In genomic region chr10:7407368-7408002, GRCh38 we compare ENCODE assay signal across 8 cellular contexts. TPM values are rescaled to one million over a fixed set of nuclear protein-coding genes. Genes with fewer than 3 reads are reported as not detected.
DNase-seq lines count a peak whose midpoint lies in the region; ATAC-seq and TF ChIP-seq lines count a peak whose summit lies in the region.

No MANE protein-coding gene starts in this region.

- WGBS in esophagus squamous epithelium, 2 donors = 41 to 49% methylated on average over 22 to 29 of the region's 49 CpGs
- 7 to 16% (median 8%) methylated on average over 19 to 49 of the region's 49 CpGs for WGBS in ovary, 3 donors

- CTCF ChIA-PET in CD4-positive, alpha-beta T cell (lab: Charles Lee) = no interaction called here
- CTCF ChIA-PET in WTC11 (lab: Charles Lee) = interaction anchor here (1.0 to 5.5 kb wide), 3 partner anchors 287 to 488 kb away, joined by 3 to 38 read pairs (median 7); no protein-coding TSS in a partner anchor

- H3K27me3 Mint-ChIP-seq in CD4-positive, alpha-beta T cell = peaks cover 5% of the 10 kb centered on the region
- H3K27me3 Mint-ChIP-seq in WTC11 (ENCODE audit: low read depth) = peaks cover 56% of the 10 kb centered on the region

- TF ChIP-seq POLR2A in esophagus squamous epithelium (IDR thresholded peaks at IDR 0.05) (no peak), ovary (IDR thresholded peaks at IDR 0.05) (no peak)

- no peak for TF ChIP-seq EP300 in ovary (IDR thresholded peaks at IDR 0.05)

- no peaks in the 10 kb centered on the region for H3K9me3 Mint-ChIP-seq in CD4-positive, alpha-beta T cell
- H3K9me3 Mint-ChIP-seq in WTC11 = no peaks in the 10 kb centered on the region

- TF ChIP-seq CTCF in CD4-positive, alpha-beta T cell (IDR thresholded peaks at IDR 0.05) = no peak
- TF ChIP-seq CTCF in WTC11 (IDR thresholded peaks at IDR 0.05) = no peak
- TF ChIP-seq CTCF in esophagus squamous epithelium (IDR thresholded peaks at IDR 0.05) = no peak
- no peak for TF ChIP-seq CTCF in ovary (IDR thresholded peaks at IDR 0.05)

- H3K36me3 ChIP-seq in esophagus squamous epithelium (no peaks in the 10 kb centered on the region), ovary (no peaks in the 10 kb centered on the region)

- H3K4me3 Mint-ChIP-seq in CD4-positive, alpha-beta T cell = peak overlapping the region; percentile 95
- peak overlapping the region; percentile 92 for H3K4me3 Mint-ChIP-seq in WTC11

- ATAC-seq in CD4-positive, alpha-beta T cell (ENCODE audit: poor library complexity) = no peak
- ATAC-seq in WTC11 (no peak), GM18858 (IDR thresholded peaks at IDR 0.05; ENCODE audit: unreplicated experiment) (no peak)

- intact Hi-C loops in CD4-positive, alpha-beta T cell (cut with DNase I, micrococcal nuclease) = loop anchor here (2.0 to 5.0 kb wide), 5 partner anchors 19 to 215 kb away; no protein-coding TSS in a partner anchor
- intact Hi-C loops in esophagus squamous epithelium (cut with DNase I) (loop anchor here (5.0 kb wide), 1 partner anchor 145 kb away; no protein-coding TSS in a partner anchor), ovary (cut with DNase I) (loop anchor here (5.0 to 10.0 kb wide), 4 partner anchors 73 to 493 kb away; no protein-coding TSS in a partner anchor)

- peaks cover 80% of the 10 kb centered on the region for H3K4me1 Mint-ChIP-seq in CD4-positive, alpha-beta T cell (ENCODE audit: low read depth)
- peaks cover 34% of the 10 kb centered on the region for H3K4me1 Mint-ChIP-seq in WTC11

- peaks cover 52% of the 10 kb centered on the region for H3K36me3 Mint-ChIP-seq in CD4-positive, alpha-beta T cell (ENCODE audit: low read depth)
- H3K36me3 Mint-ChIP-seq in WTC11 = no peaks in the 10 kb centered on the region

- no peaks in the 10 kb centered on the region for H3K9me3 ChIP-seq in CD4-positive, alpha-beta T cell (ENCODE audit: control insufficient read depth, low read length)
- H3K9me3 ChIP-seq in esophagus squamous epithelium (no peaks in the 10 kb centered on the region), ovary (no peaks in the 10 kb centered on the region)

- peaks cover 22 to 59% (median 31%) of the 10 kb centered on the region in 3 donors for H3K4me1 ChIP-seq in esophagus squamous epithelium
- H3K4me1 ChIP-seq in ovary (ENCODE audit: insufficient read depth) = peaks cover 19% of the 10 kb centered on the region

- H3K4me3 ChIP-seq in esophagus squamous epithelium (peak overlapping the region; percentile 53 to 72 (median 64)), ovary (peak overlapping the region; percentile 57)

- no peak overlapping the region for H3K27ac ChIP-seq in CD4-positive, alpha-beta T cell (ENCODE audit: low read depth, low read length)
- H3K27ac ChIP-seq in esophagus squamous epithelium = peak overlapping the region; percentile 56 to 83 (median 74)
- H3K27ac ChIP-seq in ovary = peak overlapping the region; percentile 83 to 90

- POLR2A ChIA-PET in CD4-positive, alpha-beta T cell (lab: Charles Lee) = interaction anchor here (1.9 to 3.0 kb wide), 2 partner anchors 19 to 77 kb away, joined by 6 to 11 read pairs; no protein-coding TSS in a partner anchor
- POLR2A ChIA-PET in WTC11 (lab: Charles Lee) = interaction anchor here (0.5 kb wide), 1 partner anchor 297 kb away, joined by 7 read pairs; no protein-coding TSS in a partner anchor

- peak overlapping the region; percentile 94 for H3K27ac Mint-ChIP-seq in CD4-positive, alpha-beta T cell
- H3K27ac Mint-ChIP-seq in WTC11 = no peak overlapping the region

- DNase-seq in CD4-positive, alpha-beta T cell = no peak
- DNase-seq in WTC11 (ENCODE audit: low spot score) (peak; percentile 24), esophagus squamous epithelium (lab: John Stamatoyannopoulos, UW) (no peak), ovary (peak; percentile 31 to 60 (median 36)), NCI-H2227 treated with DMSO at 0.1 percent for 48 hours (lab: John Stamatoyannopoulos, UW) (no peak), RPMI8226 (no peak), occipital lobe (lab: John Stamatoyannopoulos, UW) (no peak)

- H3K27me3 ChIP-seq in CD4-positive, alpha-beta T cell (ENCODE audit: control insufficient read depth, insufficient read depth, low read length) = no peaks in the 10 kb centered on the region
- peaks cover 5 to 59% (median 10%) of the 10 kb centered on the region in 4 donors for H3K27me3 ChIP-seq in esophagus squamous epithelium
- no peaks in the 10 kb centered on the region for H3K27me3 ChIP-seq in ovary

TF ChIP-seq in WTC11, 78 proteins besides CTCF, POLR2A, EP300 and RAD21 (continues in another document):
- no peak for TF ChIP-seq PRRX2 (CRISPR knock-in tag; IDR thresholded peaks at IDR 0.05)
- no peak for TF ChIP-seq GABPB1 (CRISPR knock-in tag; IDR thresholded peaks at IDR 0.05)
- TF ChIP-seq, protein P1, sequence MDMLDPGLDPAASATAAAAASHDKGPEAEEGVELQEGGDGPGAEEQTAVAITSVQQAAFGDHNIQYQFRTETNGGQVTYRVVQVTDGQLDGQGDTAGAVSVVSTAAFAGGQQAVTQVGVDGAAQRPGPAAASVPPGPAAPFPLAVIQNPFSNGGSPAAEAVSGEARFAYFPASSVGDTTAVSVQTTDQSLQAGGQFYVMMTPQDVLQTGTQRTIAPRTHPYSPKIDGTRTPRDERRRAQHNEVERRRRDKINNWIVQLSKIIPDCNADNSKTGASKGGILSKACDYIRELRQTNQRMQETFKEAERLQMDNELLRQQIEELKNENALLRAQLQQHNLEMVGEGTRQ (CRISPR knock-in tag; IDR thresholded peaks at IDR 0.05) = no peak
- 0 out of 2 replicates have a peak, but pooled peaks have one; percentile 28 for TF ChIP-seq FOXP1 (CRISPR knock-in tag; IDR thresholded peaks at IDR 0.05; ENCODE audit: borderline replicate concordance)
- 0 out of 2 replicates have a peak, but pooled peaks have one; percentile 14 for TF ChIP-seq SMAD4 (CRISPR knock-in tag; IDR thresholded peaks at IDR 0.05)
- TF ChIP-seq, protein P2, sequence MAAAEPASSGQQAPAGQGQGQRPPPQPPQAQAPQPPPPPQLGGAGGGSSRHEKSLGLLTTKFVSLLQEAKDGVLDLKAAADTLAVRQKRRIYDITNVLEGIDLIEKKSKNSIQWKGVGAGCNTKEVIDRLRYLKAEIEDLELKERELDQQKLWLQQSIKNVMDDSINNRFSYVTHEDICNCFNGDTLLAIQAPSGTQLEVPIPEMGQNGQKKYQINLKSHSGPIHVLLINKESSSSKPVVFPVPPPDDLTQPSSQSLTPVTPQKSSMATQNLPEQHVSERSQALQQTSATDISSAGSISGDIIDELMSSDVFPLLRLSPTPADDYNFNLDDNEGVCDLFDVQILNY (CRISPR knock-in tag; IDR thresholded peaks at IDR 0.05) = no peak
- no peak for TF ChIP-seq ELF4 (CRISPR knock-in tag; IDR thresholded peaks at IDR 0.05; ENCODE audit: low read depth)
- TF ChIP-seq KAT7 (CRISPR knock-in tag; IDR thresholded peaks at IDR 0.05; ENCODE audit: borderline replicate concordance) = no peak; the same call in 1 of the 2 replicates
- TF ChIP-seq ZBTB21 (CRISPR knock-in tag; IDR thresholded peaks at IDR 0.05; ENCODE audit: borderline replicate concordance) = no peak
- TF ChIP-seq MLX (CRISPR knock-in tag; IDR thresholded peaks at IDR 0.05) = no peak
- TF ChIP-seq AR (CRISPR knock-in tag; IDR thresholded peaks at IDR 0.05) = no peak
- peak; percentile 33; the same call in 1 of the 2 replicates for TF ChIP-seq FOXP4 (CRISPR knock-in tag; IDR thresholded peaks at IDR 0.05)
- no peak for TF ChIP-seq ZNF423 (CRISPR knock-in tag; IDR thresholded peaks at IDR 0.05)
- TF ChIP-seq NR1H2 (CRISPR knock-in tag; IDR thresholded peaks at IDR 0.05) = no peak

RNA-seq across cellular contexts. Expression of gene SFMBT2, which starts 3.3 kb away (rescaled TPM):
- 10 to 100 TPM; 41.0 to 42.0 TPM for total RNA-seq in CD4-positive, alpha-beta T cell
- 10.9 to 14.3 TPM (median 12.0 TPM) in 3 replicates for total RNA-seq in WTC11 (2021)
- 1 to 10 TPM in 3 of 4 donors, under 1 TPM in 1; 0.72 to 5.0 (median 1.4) TPM for total RNA-seq in esophagus squamous epithelium
- total RNA-seq in ovary = 10 to 100 TPM; 11.2 to 28.1 (median 22.3) TPM
- 1 to 10 TPM; 5.0 to 8.5 TPM for polyA plus RNA-seq in ovary
- 17.8 TPM for total RNA-seq in occipital lobe

Comparison
In these comparisons a context has a peak if more than half of its experiments do, and no peak if none do; other contexts are left out.
1. DNase-seq: peak in WTC11 (single experiment) and ovary (5 of 5); none in CD4-positive, alpha-beta T cell (0 of 10), esophagus squamous epithelium (single experiment), NCI-H2227 treated with DMSO at 0.1 percent for 48 hours (single experiment), RPMI8226 (single experiment) and occipital lobe (single experiment).